Comparison of ENCODE assay signal across 18 cellular contexts in the genomic region with DNA sequence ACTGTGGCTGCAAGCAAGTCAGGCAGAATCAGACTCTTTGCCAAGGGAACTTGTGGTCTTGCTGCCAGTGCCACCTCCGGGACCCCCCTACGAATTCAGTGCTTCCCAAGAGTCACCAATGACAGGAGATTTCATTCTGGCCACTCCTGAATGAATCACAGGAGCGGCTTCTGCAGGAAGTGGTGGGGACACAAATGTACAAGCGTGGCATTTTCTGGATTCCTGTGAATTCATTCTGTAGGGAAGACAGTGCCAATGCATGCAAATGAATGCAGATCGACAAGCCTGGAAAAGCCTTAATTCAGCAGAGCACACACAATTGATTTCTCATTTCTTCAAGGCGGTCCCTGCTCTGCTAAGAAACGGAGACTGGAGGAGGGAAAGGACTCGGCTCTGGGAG.
DNase-seq lines count a peak whose midpoint lies in the region; ATAC-seq and TF ChIP-seq lines count a peak whose summit lies in the region.
"Had no signal": no experiment of that assay in that cellular context is flagged by ENCODE, and none has a peak within 500 bp of the region (broad histone marks: within the 10 kb centered on the region; RNA-seq: fewer than 3 reads in every experiment).

No MANE protein-coding gene starts in this region.

- H3K9me2 ChIP-seq in GM23338 (ENCODE audit: insufficient read depth): no peaks in the 10 kb centered on the region

- no peak overlapping the region for H2AFZ ChIP-seq in GM23338

- no peaks in the 10 kb centered on the region; the same call in 2 of the 3 replicates for H3K9me3 Mint-ChIP-seq in GM23338
- H3K9me3 Mint-ChIP-seq: activated CD8-positive, alpha-beta T cell treated with anti-CD3 and anti-CD28 coated beads for 36 hours had no signal

- no peak overlapping the region for H3K9ac ChIP-seq in skeletal muscle satellite cell (ENCODE audit: low read depth, low read length)

- intact Hi-C loops in psoas muscle (cut with DNase I): no loop called here

- H3K27ac ChIP-seq in GM23338 (ENCODE audit: low read depth) (peak overlapping the region; percentile 72), psoas muscle (no peak overlapping the region)
- H3K27ac ChIP-seq: prostate gland had no signal

- H3K4me2 ChIP-seq in GM23338 (no peak overlapping the region), skeletal muscle satellite cell (ENCODE audit: low read length) (peak overlapping the region; percentile 25)

- H3K36me3 ChIP-seq in GM23338 (ENCODE audit: insufficient read depth) (no peaks in the 10 kb centered on the region), skeletal muscle satellite cell (ENCODE audit: insufficient read depth, low read length) (no peaks in the 10 kb centered on the region), psoas muscle (ENCODE audit: insufficient read depth in 1 of 2, low read depth in 1 of 2) (no peaks in the 10 kb centered on the region)
- H3K36me3 ChIP-seq: prostate gland had no signal

- H3K27ac Mint-ChIP-seq in GM23338: peak overlapping the region; percentile 70
- H3K27ac Mint-ChIP-seq: activated CD8-positive, alpha-beta T cell treated with anti-CD3 and anti-CD28 coated beads for 36 hours; CD14-positive monocyte had no signal

- H4K20me1 ChIP-seq in GM23338 (replicated peaks; ENCODE audit: insufficient read depth): 0 out of 2 replicates have a peak, but pooled peaks cover 5% of the 10 kb centered on the region

- H3K9me3 ChIP-seq in skeletal muscle satellite cell (replicated peaks; ENCODE audit: low read length): no peaks in the 10 kb centered on the region
- no peaks in the 10 kb centered on the region for H3K9me3 ChIP-seq in psoas muscle
- H3K9me3 ChIP-seq: prostate gland had no signal

- 32 to 47% (median 44%) methylated on average over 8 of the region's 8 CpGs for WGBS in psoas muscle, 3 donors

- no peaks in the 10 kb centered on the region; the same call in 1 of the 2 replicates for H3K79me2 ChIP-seq in GM23338 (replicated peaks; ENCODE audit: insufficient read depth)

- TF ChIP-seq CTCF in GM23338 (conservative IDR thresholded peaks at IDR 0.05; ENCODE audit: low read depth in 2 of 2): no peak
- TF ChIP-seq CTCF in psoas muscle (IDR thresholded peaks at IDR 0.05): no peak

- no peaks in the 10 kb centered on the region for H3F3A ChIP-seq in GM23338 (replicated peaks; ENCODE audit: low read depth)

- no peak overlapping the region for H3K4me3 Mint-ChIP-seq in GM23338
- H3K4me3 Mint-ChIP-seq: activated CD8-positive, alpha-beta T cell treated with anti-CD3 and anti-CD28 coated beads for 36 hours had no signal

- H3K4me1 ChIP-seq in GM23338 (ENCODE audit: insufficient read depth) (peaks cover 9% of the 10 kb centered on the region; the same call in 1 of the 2 replicates), skeletal muscle satellite cell (ENCODE audit: control insufficient read depth, insufficient read depth, low read length) (peaks cover 5% of the 10 kb centered on the region), psoas muscle (no peaks in the 10 kb centered on the region)
- H3K4me1 ChIP-seq: prostate gland had no signal

- ATAC-seq in GM23338: no peak
- no peak for ATAC-seq in psoas muscle
- no peak for ATAC-seq in GM21825 (IDR thresholded peaks at IDR 0.05; ENCODE audit: unreplicated experiment)
- ATAC-seq: activated CD8-positive, alpha-beta T cell treated with anti-CD3 and anti-CD28 coated beads for 36 hours had no signal

- peaks cover 4% of the 10 kb centered on the region for H3K27me3 Mint-ChIP-seq in GM23338 (ENCODE audit: insufficient read depth, low read depth, poor library complexity)
- H3K27me3 Mint-ChIP-seq: activated CD8-positive, alpha-beta T cell treated with anti-CD3 and anti-CD28 coated beads for 36 hours had no signal

- DNase-seq in GM23338 (ENCODE audit: low spot score) (no peak), anterior cingulate cortex (lab: John Stamatoyannopoulos, UW) (peak in 30 of 58 donors; percentile 7 to 80 (median 27)), medulla oblongata (ENCODE audit: extremely low spot score) (peak; percentile 20), DMS53 treated with DMSO at 0.1 percent for 48 hours (lab: John Stamatoyannopoulos, UW; ENCODE audit: unreplicated experiment) (no peak), psoas muscle (no peak), OCI-M2 (lab: John Stamatoyannopoulos, UW; ENCODE audit: unreplicated experiment) (no peak)
- DNase-seq: activated CD8-positive, alpha-beta T cell treated with anti-CD3 and anti-CD28 coated beads for 36 hours; activated naive CD4-positive, alpha-beta T cell treated with anti-CD3 and anti-CD28 coated beads, Interleukin-2, amount 50 U/mL, for 16 hours; GDM1; HCEC 1CT; NCI-H2029 treated with DMSO at 0.1 percent for 48 hours; NCI-H82; stimulated activated CD4-positive, alpha-beta T cell treated with anti-CD3 and anti-CD28 coated beads, Interleukin-1b, Interleukin-23, amount 100 ng/mL, for 48 hours; T1000 had no signal

- H3K27me3 ChIP-seq in GM23338 (ENCODE audit: insufficient read depth) (no peaks in the 10 kb centered on the region), skeletal muscle satellite cell (ENCODE audit: control insufficient read depth, insufficient read depth, low read length) (no peaks in the 10 kb centered on the region), psoas muscle (ENCODE audit: insufficient read depth in 3 of 3, low read length in 2 of 3) (no peaks in the 10 kb centered on the region)

- peaks cover 15% of the 10 kb centered on the region for H3K4me1 Mint-ChIP-seq in GM23338

- no peak overlapping the region for H3K4me3 ChIP-seq in GM23338
- no peak overlapping the region for H3K4me3 ChIP-seq in skeletal muscle satellite cell (ENCODE audit: low read length)
- no peak overlapping the region for H3K4me3 ChIP-seq in psoas muscle
- H3K4me3 ChIP-seq: prostate gland had no signal

- H3K36me3 Mint-ChIP-seq in GM23338 (ENCODE audit: low read depth): peaks cover 4% of the 10 kb centered on the region; the same call in 1 of the 3 replicates

TF ChIP-seq in GM23338, 12 proteins besides CTCF, POLR2A, EP300 and RAD21:
- TF ChIP-seq CREB1 (CRISPR knock-in tag; IDR thresholded peaks at IDR 0.05; ENCODE audit: low read depth) (no peak), EZH2 (IDR thresholded peaks at IDR 0.05; ENCODE audit: low read depth, unreplicated experiment) (no peak), ZNF114 (CRISPR knock-in tag; IDR thresholded peaks at IDR 0.05) (no peak), ZNF331 (CRISPR knock-in tag; IDR thresholded peaks at IDR 0.05; ENCODE audit: low read depth) (no peak)

Comparison
In these comparisons a context has a peak if more than half of its experiments do, and no peak if none do; other contexts are left out.
1. DNase-seq: peak in anterior cingulate cortex (30 of 58) and medulla oblongata (single experiment); none in GM23338 (single experiment), DMS53 treated with DMSO at 0.1 percent for 48 hours (single experiment), psoas muscle (0 of 2) and OCI-M2 (single experiment).